In the genomic region with DNA sequence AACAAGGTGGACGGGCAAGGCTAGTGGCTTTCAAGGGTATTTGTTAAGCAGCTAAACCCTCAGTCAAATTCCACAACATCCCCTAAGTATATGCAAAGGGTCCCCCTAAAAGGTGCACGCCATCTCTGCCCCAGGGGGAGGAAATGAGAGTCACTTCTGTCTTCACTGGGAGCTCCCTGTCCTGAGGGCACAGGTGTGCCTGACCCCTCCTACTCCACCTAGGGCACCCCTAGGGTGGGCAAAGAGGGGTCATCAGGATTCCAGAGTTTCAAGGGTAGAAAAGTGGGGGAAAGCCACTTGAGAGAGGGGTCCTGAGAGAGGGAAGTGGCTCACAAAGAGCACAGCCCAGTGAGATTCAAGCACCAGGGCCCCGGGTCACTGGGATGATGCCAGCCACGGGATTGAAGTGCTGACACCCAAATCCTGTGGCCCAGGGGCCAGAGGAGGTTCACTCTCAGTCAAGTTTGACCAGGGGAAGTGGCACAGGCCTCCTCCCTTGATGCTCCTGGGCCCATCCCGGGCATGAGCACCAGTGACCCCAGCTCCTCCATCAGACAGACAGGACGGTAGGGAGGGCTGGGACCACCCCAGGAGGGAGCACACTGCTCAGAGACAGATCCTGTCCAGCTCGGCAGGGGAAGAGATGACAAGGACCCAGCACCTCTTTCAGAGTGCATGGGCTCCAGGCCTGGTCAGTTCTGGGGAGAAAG, we compare ENCODE assay signal across 18 cellular contexts.
DNase-seq lines count a peak whose midpoint lies in the region; ATAC-seq and TF ChIP-seq lines count a peak whose summit lies in the region.
"Had no signal": no experiment of that assay in that cellular context is flagged by ENCODE, and none has a peak within 500 bp of the region (broad histone marks: within the 10 kb centered on the region; RNA-seq: fewer than 3 reads in every experiment).

No MANE protein-coding gene starts in this region.

- WGBS in heart left ventricle, 4 donors = 76 to 85% (median 82%) methylated on average over 6 to 7 of the region's 7 CpGs

- no peak for ATAC-seq in Right ventricle myocardium superior (ENCODE audit: poor library complexity)
- ATAC-seq in heart left ventricle = no peak
- no peak for ATAC-seq in upper lobe of right lung
- ATAC-seq: CD8-positive, alpha-beta T cell; GM12878 had no signal

- in situ Hi-C loops in ACHN (cut with HindIII; ENCODE audit: low pct_ligation_motif_present, low pct_unique_long_range_greater_than_20kb, low sequenced_read_pairs) = no loop called here

- H3K9me3 ChIP-seq in heart left ventricle = no peaks in the 10 kb centered on the region
- H3K9me3 ChIP-seq in upper lobe of right lung = no peaks in the 10 kb centered on the region
- H3K9me3 ChIP-seq: BLaER1 treated with 17β-estradiol and CSF1 and Interleukin-3, amounts not matched to agents 10 nM and 100 nM; HAP-1 had no signal

- intact Hi-C loops in Right ventricle myocardium superior (cut with DNase I) = no loop called here
- intact Hi-C loops in heart left ventricle (cut with DNase I) = loop anchor here in 1 of 10 donors (10.0 kb wide), 1 partner anchor 1010 kb away; no protein-coding TSS in a partner anchor
- intact Hi-C loops in upper lobe of right lung (cut with DNase I) = no loop called here

- H3K4me3 ChIP-seq in heart left ventricle (no peak overlapping the region), upper lobe of right lung (no peak overlapping the region)
- H3K4me3 ChIP-seq: BLaER1 treated with 17β-estradiol and CSF1 and Interleukin-3, amounts not matched to agents 10 nM and 100 nM; GM12878; HAP-1 had no signal

- H3K27me3 ChIP-seq in heart left ventricle = peaks cover 0 to 6% (median 0%) of the 10 kb centered on the region in 9 donors
- no peaks in the 10 kb centered on the region for H3K27me3 ChIP-seq in upper lobe of right lung
- H3K27me3 ChIP-seq: BLaER1 treated with 17β-estradiol and CSF1 and Interleukin-3, amounts not matched to agents 10 nM and 100 nM had no signal

- TF ChIP-seq POLR2A in heart left ventricle (IDR thresholded peaks at IDR 0.05) (no peak), erythroblast (IDR thresholded peaks at IDR 0.05; ENCODE audit: low read length) (no peak)

- H3K36me3 ChIP-seq in heart left ventricle = no peaks in the 10 kb centered on the region
- no peaks in the 10 kb centered on the region for H3K36me3 ChIP-seq in upper lobe of right lung
- H3K36me3 ChIP-seq: BLaER1 treated with 17β-estradiol and CSF1 and Interleukin-3, amounts not matched to agents 10 nM and 100 nM; HAP-1 had no signal

- H3K4me1 ChIP-seq in heart left ventricle (no peaks in the 10 kb centered on the region), upper lobe of right lung (no peaks in the 10 kb centered on the region)
- H3K4me1 ChIP-seq: BLaER1 treated with 17β-estradiol and CSF1 and Interleukin-3, amounts not matched to agents 10 nM and 100 nM; HAP-1 had no signal

- DNase-seq in Right ventricle myocardium superior (peak; percentile 30), heart left ventricle (no peak), mesenteric fat pad (ENCODE audit: low spot score) (peak; percentile 72), upper lobe of right lung (peak; percentile 57), erythroblast (lab: John Stamatoyannopoulos, UW) (no peak), middle frontal gyrus (ENCODE audit: extremely low spot score, low spot score) (no peak), ACHN (no peak)
- DNase-seq: 8988T; Calu3; CD8-positive, alpha-beta T cell; DMS 273 treated with DMSO at 0.1 percent for 48 hours; DMS53; DND-41; EL had no signal

- H3K27ac ChIP-seq in heart left ventricle = no peak overlapping the region
- no peak overlapping the region for H3K27ac ChIP-seq in upper lobe of right lung
- H3K27ac ChIP-seq: BLaER1 treated with 17β-estradiol and CSF1 and Interleukin-3, amounts not matched to agents 10 nM and 100 nM; HL-60 had no signal

- TF ChIP-seq CTCF in heart left ventricle (IDR thresholded peaks at IDR 0.05) (no peak), upper lobe of right lung (IDR thresholded peaks at IDR 0.05) (no peak)

Comparison
In these comparisons a context has a peak if more than half of its experiments do, and no peak if none do; other contexts are left out.
1. DNase-seq: peak in Right ventricle myocardium superior (single experiment), mesenteric fat pad (single experiment) and upper lobe of right lung (single experiment); none in heart left ventricle (0 of 5), erythroblast (0 of 2), middle frontal gyrus (single experiment) and ACHN (single experiment).